14 cellular contexts compared by ENCODE assay signal in the genomic region with DNA sequence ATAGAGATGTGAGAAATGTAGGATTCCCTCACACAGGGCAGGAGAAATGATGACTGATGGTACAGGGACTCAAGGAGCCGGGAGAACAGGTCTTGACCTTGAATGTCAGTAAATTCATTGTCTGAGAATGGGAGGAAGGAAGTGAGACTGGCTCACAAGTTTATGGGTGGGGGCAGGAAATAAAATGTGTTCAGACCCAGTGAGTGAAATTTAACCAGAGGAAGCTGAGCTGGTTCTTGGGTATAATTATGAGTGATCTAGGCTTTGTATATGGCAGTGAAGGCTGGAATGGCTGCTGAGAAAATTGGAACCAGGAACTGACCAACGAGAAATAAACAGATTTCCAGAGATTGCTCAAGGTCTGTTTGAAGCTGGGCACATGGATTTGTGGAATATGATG. TPM values are rescaled to one million over a fixed set of nuclear protein-coding genes. Genes with fewer than 3 reads are reported as not detected.
A peak's percentile ranks its signal among the peaks of the same experiment; 100 is the strongest.
DNase-seq lines count a peak whose midpoint lies in the region; ATAC-seq and TF ChIP-seq lines count a peak whose summit lies in the region.
"Had no signal": no experiment of that assay in that cellular context is flagged by ENCODE, and none has a peak within 500 bp of the region (broad histone marks: within the 10 kb centered on the region; RNA-seq: fewer than 3 reads in every experiment).

No MANE protein-coding gene starts in this region.

- peak overlapping the region; percentile 15 to 32 for H3K4me3 Mint-ChIP-seq in stimulated activated naive CD8-positive, alpha-beta T cell treated with anti-CD3 and anti-CD28 coated beads, Interleukin-15, amount 100 ng/mL, for 72 hours
- H3K4me3 Mint-ChIP-seq in activated naive CD8-positive, alpha-beta T cell treated with anti-CD3 and anti-CD28 coated beads for 36 hours = no peak overlapping the region
- no peak overlapping the region for H3K4me3 Mint-ChIP-seq in type B pancreatic cell

- H3K36me3 Mint-ChIP-seq in activated naive CD8-positive, alpha-beta T cell treated with anti-CD3 and anti-CD28 coated beads for 36 hours = no peaks in the 10 kb centered on the region
- H3K36me3 Mint-ChIP-seq in type B pancreatic cell = no peaks in the 10 kb centered on the region
- H3K36me3 Mint-ChIP-seq: activated naive CD4-positive, alpha-beta T cell treated with anti-CD3 and anti-CD28 coated beads, Interleukin-2, amount 50 U/mL, for 72 hours had no signal

- no peaks in the 10 kb centered on the region for H3K9me3 ChIP-seq in upper lobe of right lung
- H3K9me3 ChIP-seq in left lung = no peaks in the 10 kb centered on the region
- H3K9me3 ChIP-seq: esophagus muscularis mucosa had no signal

- peaks cover 22% of the 10 kb centered on the region for H3K4me1 Mint-ChIP-seq in stimulated activated naive CD8-positive, alpha-beta T cell treated with anti-CD3 and anti-CD28 coated beads, Interleukin-15, amount 100 ng/mL, for 72 hours
- peaks cover 17% of the 10 kb centered on the region for H3K4me1 Mint-ChIP-seq in activated naive CD8-positive, alpha-beta T cell treated with anti-CD3 and anti-CD28 coated beads for 36 hours
- H3K4me1 Mint-ChIP-seq in type B pancreatic cell (ENCODE audit: unreplicated experiment) = no peaks in the 10 kb centered on the region

- H3K36me3 ChIP-seq in upper lobe of right lung = no peaks in the 10 kb centered on the region
- H3K36me3 ChIP-seq in left lung = no peaks in the 10 kb centered on the region
- H3K36me3 ChIP-seq: esophagus muscularis mucosa had no signal

- intact Hi-C loops in upper lobe of right lung (cut with DNase I) = no loop called here
- intact Hi-C loops in left lung (cut with DNase I) = no loop called here

- TF ChIP-seq CTCF in upper lobe of right lung (IDR thresholded peaks at IDR 0.05) (no peak), type B pancreatic cell (conservative IDR thresholded peaks at IDR 0.05) (no peak), left lung (IDR thresholded peaks at IDR 0.05) (no peak)

- peaks cover 0 to 16% of the 10 kb centered on the region in 2 donors for H3K9me3 Mint-ChIP-seq in stimulated activated naive CD8-positive, alpha-beta T cell treated with anti-CD3 and anti-CD28 coated beads, Interleukin-15, amount 100 ng/mL, for 72 hours
- H3K9me3 Mint-ChIP-seq in activated naive CD8-positive, alpha-beta T cell treated with anti-CD3 and anti-CD28 coated beads for 36 hours = peaks cover 1% of the 10 kb centered on the region
- no peaks in the 10 kb centered on the region for H3K9me3 Mint-ChIP-seq in type B pancreatic cell

- H3K27me3 Mint-ChIP-seq in stimulated activated naive CD8-positive, alpha-beta T cell treated with anti-CD3 and anti-CD28 coated beads, Interleukin-15, amount 100 ng/mL, for 72 hours = no peaks in the 10 kb centered on the region
- H3K27me3 Mint-ChIP-seq in activated naive CD8-positive, alpha-beta T cell treated with anti-CD3 and anti-CD28 coated beads for 36 hours = no peaks in the 10 kb centered on the region
- H3K27me3 Mint-ChIP-seq in type B pancreatic cell = peaks cover 13% of the 10 kb centered on the region

- no peak for DNase-seq in stimulated activated naive CD8-positive, alpha-beta T cell treated with anti-CD3 and anti-CD28 coated beads, Interleukin-15, amount 100 ng/mL, for 72 hours
- DNase-seq in stimulated activated naive CD8-positive, alpha-beta T cell treated with anti-CD3 and anti-CD28 coated beads, Interleukin-15, Interleukin-2, amounts not matched to agents 100 U/mL and 50 U/mL, for 24 hours = no peak
- no peak for DNase-seq in activated naive CD8-positive, alpha-beta T cell treated with anti-CD3 and anti-CD28 coated beads for 36 hours
- DNase-seq in iris pigment epithelial cell (ENCODE audit: low read depth) = peak; percentile 50
- DNase-seq in upper lobe of right lung = no peak
- no peak for DNase-seq in type B pancreatic cell (ENCODE audit: extremely low spot score, unreplicated experiment)
- no peak for DNase-seq in left lung
- DNase-seq in hepatic stellate cell (ENCODE audit: low spot score) = no peak
- DNase-seq: midbrain, NCI-H748 treated with DMSO at 0.1 percent for 48 hours, substantia nigra had no signal

- no peak overlapping the region for H3K27ac ChIP-seq in upper lobe of right lung
- peak overlapping the region in 1 of 2 donors; percentile 46 for H3K27ac ChIP-seq in left lung
- H3K27ac ChIP-seq: C4-2B had no signal

- H3K27ac Mint-ChIP-seq in stimulated activated naive CD8-positive, alpha-beta T cell treated with anti-CD3 and anti-CD28 coated beads, Interleukin-15, amount 100 ng/mL, for 72 hours = peak overlapping the region in 1 of 2 donors; percentile 86
- peak overlapping the region; percentile 82 for H3K27ac Mint-ChIP-seq in activated naive CD8-positive, alpha-beta T cell treated with anti-CD3 and anti-CD28 coated beads for 36 hours
- no peak overlapping the region for H3K27ac Mint-ChIP-seq in type B pancreatic cell

- H3K4me3 ChIP-seq in upper lobe of right lung = no peak overlapping the region
- no peak overlapping the region for H3K4me3 ChIP-seq in left lung
- H3K4me3 ChIP-seq: esophagus muscularis mucosa had no signal

- peaks cover 22% of the 10 kb centered on the region for H3K4me1 ChIP-seq in upper lobe of right lung
- peaks cover 15 to 30% of the 10 kb centered on the region in 2 donors for H3K4me1 ChIP-seq in left lung

- H3K27me3 ChIP-seq in upper lobe of right lung (no peaks in the 10 kb centered on the region), left lung (no peaks in the 10 kb centered on the region)

- no peak for ATAC-seq in stimulated activated naive CD8-positive, alpha-beta T cell treated with anti-CD3 and anti-CD28 coated beads, Interleukin-15, amount 100 ng/mL, for 72 hours
- ATAC-seq in stimulated activated naive CD8-positive, alpha-beta T cell treated with anti-CD3 and anti-CD28 coated beads, Interleukin-15, Interleukin-2, amounts not matched to agents 100 U/mL and 50 U/mL, for 24 hours = no peak
- ATAC-seq in upper lobe of right lung = peak; percentile 47
- ATAC-seq in left lung = no peak

RNA-seq across cellular contexts. Expression of gene IGSF23, which starts 6.3 kb away (rescaled TPM):
- total RNA-seq in activated naive CD8-positive, alpha-beta T cell treated with anti-CD3 and anti-CD28 coated beads for 36 hours = not detected
- total RNA-seq in upper lobe of right lung (not detected), type B pancreatic cell (ENCODE audit: low replicate concordance) (0.93 TPM in 1 of 2 replicates, not detected in the other), left lung (not detected)
- total RNA-seq: activated naive CD4-positive, alpha-beta T cell treated with anti-CD3 and anti-CD28 coated beads, Interleukin-2, amount 50 U/mL, for 72 hours; esophagus muscularis mucosa had no signal

RNA-seq across cellular contexts. Expression of gene PVR, which starts 36.7 kb away (rescaled TPM):
- total RNA-seq in activated naive CD8-positive, alpha-beta T cell treated with anti-CD3 and anti-CD28 coated beads for 36 hours = 10 to 100 TPM; 14.5 TPM
- 40.8 TPM for total RNA-seq in upper lobe of right lung
- total RNA-seq in type B pancreatic cell (ENCODE audit: low replicate concordance) = 29.7 and 38.6 TPM in 2 replicates
- total RNA-seq in left lung = 10 to 100 TPM; 46.3 to 67.9 TPM

Comparison
In these comparisons a context has a peak if more than half of its experiments do, and no peak if none do; other contexts are left out.
1. H3K4me3 Mint-ChIP-seq: peak in stimulated activated naive CD8-positive, alpha-beta T cell treated with anti-CD3 and anti-CD28 coated beads, Interleukin-15, amount 100 ng/mL, for 72 hours (2 of 2); none in activated naive CD8-positive, alpha-beta T cell treated with anti-CD3 and anti-CD28 coated beads for 36 hours (single experiment) and type B pancreatic cell (single experiment).